Comparison of ENCODE assay signal across 16 cellular contexts in the genomic region with DNA sequence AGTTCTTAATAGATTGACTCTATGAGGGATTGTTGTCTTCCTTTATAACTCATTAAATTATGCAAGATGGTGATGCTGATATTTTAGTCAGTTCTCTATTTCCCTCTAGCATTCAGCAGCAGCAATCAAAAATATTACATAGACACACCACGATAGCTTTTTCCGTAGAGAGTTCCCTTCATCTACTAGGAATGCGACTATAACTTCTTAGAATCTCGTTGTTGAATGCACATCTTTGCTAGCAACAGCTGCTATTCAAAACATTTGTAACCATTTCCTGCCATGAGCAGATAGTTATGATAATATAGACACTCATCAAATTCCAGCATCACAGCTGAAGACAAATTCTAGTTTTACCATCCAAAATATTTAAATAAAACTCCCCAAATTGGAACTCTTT.
"Had no signal": no experiment of that assay in that cellular context is flagged by ENCODE, and none has a peak within 500 bp of the region (broad histone marks: within the 10 kb centered on the region; RNA-seq: fewer than 3 reads in every experiment).

No MANE protein-coding gene starts in this region.

- DNase-seq: activated CD4-positive, alpha-beta T cell treated with anti-CD3 and anti-CD28 coated beads, Interleukin-2, amount 50 U/mL, for 48 hours; activated gamma-delta T cell treated with Interleukin-2 at 50 U/mL for 16 hours; activated naive CD8-positive, alpha-beta T cell treated with anti-CD3 and anti-CD28 coated beads for 36 hours; activated T-cell treated with anti-CD3 and anti-CD28 coated beads, Interleukin-2, amount 50 U/mL, for 4 hours; dorsolateral prefrontal cortex; esophagus squamous epithelium; heart right ventricle; left lung; ovary; stimulated activated CD4-positive, alpha-beta T cell treated with anti-CD3 and anti-CD28 coated beads, Interleukin-4, amount 100 ng/mL, for 1 hour; stimulated activated naive CD8-positive, alpha-beta T cell treated with anti-CD3 and anti-CD28 coated beads, Interleukin-15, amount 100 ng/mL, for 72 hours; testis had no signal

- H3K36me3 ChIP-seq: esophagus squamous epithelium, heart right ventricle, left lung, ovary had no signal

- H3K9me3 Mint-ChIP-seq: activated naive CD8-positive, alpha-beta T cell treated with anti-CD3 and anti-CD28 coated beads for 36 hours; activated T-cell treated with anti-CD3 and anti-CD28 coated beads, Interleukin-2, amount 50 U/mL, for 4 hours; neural crest cell; stimulated activated naive CD8-positive, alpha-beta T cell treated with anti-CD3 and anti-CD28 coated beads, Interleukin-15, amount 100 ng/mL, for 72 hours had no signal

- H3K27me3 Mint-ChIP-seq: activated naive CD8-positive, alpha-beta T cell treated with anti-CD3 and anti-CD28 coated beads for 36 hours; stimulated activated naive CD8-positive, alpha-beta T cell treated with anti-CD3 and anti-CD28 coated beads, Interleukin-15, amount 100 ng/mL, for 72 hours had no signal

- H3K4me1 Mint-ChIP-seq: activated naive CD8-positive, alpha-beta T cell treated with anti-CD3 and anti-CD28 coated beads for 36 hours; stimulated activated naive CD8-positive, alpha-beta T cell treated with anti-CD3 and anti-CD28 coated beads, Interleukin-15, amount 100 ng/mL, for 72 hours had no signal

- H3K27ac Mint-ChIP-seq: activated naive CD8-positive, alpha-beta T cell treated with anti-CD3 and anti-CD28 coated beads for 36 hours; stimulated activated naive CD8-positive, alpha-beta T cell treated with anti-CD3 and anti-CD28 coated beads, Interleukin-15, amount 100 ng/mL, for 72 hours had no signal

- H3K9me3 ChIP-seq: esophagus squamous epithelium, heart right ventricle, left lung, ovary, testis had no signal

- FAIRE-seq: frontal cortex, keratinocyte had no signal

- H3K4me3 Mint-ChIP-seq: activated naive CD8-positive, alpha-beta T cell treated with anti-CD3 and anti-CD28 coated beads for 36 hours; activated T-cell treated with anti-CD3 and anti-CD28 coated beads, Interleukin-2, amount 50 U/mL, for 4 hours; neural crest cell; stimulated activated naive CD8-positive, alpha-beta T cell treated with anti-CD3 and anti-CD28 coated beads, Interleukin-15, amount 100 ng/mL, for 72 hours had no signal

- H3K4me3 ChIP-seq: dorsolateral prefrontal cortex, esophagus squamous epithelium, heart right ventricle, left lung, ovary, testis had no signal

- H3K36me3 Mint-ChIP-seq: activated naive CD8-positive, alpha-beta T cell treated with anti-CD3 and anti-CD28 coated beads for 36 hours had no signal

- H3K4me1 ChIP-seq: heart right ventricle, left lung, testis had no signal

- H3K27me3 ChIP-seq: esophagus squamous epithelium, left lung, ovary, testis had no signal

- H3K27ac ChIP-seq: dorsolateral prefrontal cortex, esophagus squamous epithelium, heart right ventricle, left lung, ovary, testis had no signal

- ATAC-seq: activated CD4-positive, CD25-positive, alpha-beta regulatory T cell treated with anti-CD3 and anti-CD28 coated beads, Interleukin-2, amount 50 U/mL, for 24 hours; activated T-cell treated with anti-CD3 and anti-CD28 coated beads, Interleukin-2, amount 50 U/mL, for 4 hours; heart right ventricle; left lung had no signal
